Comparison of ENCODE assay signal across 8 cellular contexts in genomic region chr11:14422052-14422813, GRCh38.
DNase-seq lines count a peak whose midpoint lies in the region; ATAC-seq and TF ChIP-seq lines count a peak whose summit lies in the region.

No MANE protein-coding gene starts in this region.

- H3K27ac ChIP-seq in mammary epithelial cell (ENCODE audit: insufficient read depth, low read depth, low read length) (peak overlapping the region; percentile 1), iPS-18a (ENCODE audit: low read length) (no peak overlapping the region), smooth muscle cell (ENCODE audit: low read depth) (peak overlapping the region; percentile 39)

- in situ Hi-C loops in mammary epithelial cell (cut with MboI; ENCODE audit: low sequenced_read_pairs in 2 of 2), result loop anchor here in 1 of 2 donors (10.0 kb wide), 1 partner anchor 117 kb away; no protein-coding TSS in a partner anchor

- no peaks in the 10 kb centered on the region for H3K27me3 Mint-ChIP-seq in activated naive CD8-positive, alpha-beta T cell treated with anti-CD3 and anti-CD28 coated beads, Interleukin-2, amount 50 U/mL, for 24 hours

- H3K36me3 Mint-ChIP-seq in activated naive CD8-positive, alpha-beta T cell treated with anti-CD3 and anti-CD28 coated beads, Interleukin-2, amount 50 U/mL, for 24 hours (ENCODE audit: low read depth), result no peaks in the 10 kb centered on the region

- H3K36me3 ChIP-seq in mammary epithelial cell (ENCODE audit: insufficient read depth, low read length) (no peaks in the 10 kb centered on the region), iPS-18a (ENCODE audit: control insufficient read depth, low read depth, low read length) (no peaks in the 10 kb centered on the region), smooth muscle cell (ENCODE audit: low read depth) (no peaks in the 10 kb centered on the region)

- peak overlapping the region; percentile 48 for H3K4me2 ChIP-seq in mammary epithelial cell (ENCODE audit: insufficient read depth, low read depth, low read length)
- peak overlapping the region; percentile 45 for H3K4me2 ChIP-seq in smooth muscle cell

- intact Hi-C loops in mammary epithelial cell (cut with micrococcal nuclease), result loop anchor here (1.0 kb wide), 2 partner anchors 24 to 64 kb away; no protein-coding TSS in a partner anchor

- BruUV-seq in mammary epithelial cell (replicated peaks; lab: Mats Ljungman, UMichigan), result TSS peak; percentile 74

- TF ChIP-seq CTCF in mammary epithelial cell (conservative IDR thresholded peaks at IDR 0.05 in 1 of 2, IDR thresholded peaks at IDR 0.05 in 1 of 2; ENCODE audit: extremely low read depth in 1 of 2, insufficient read depth in 1 of 2, low read depth in 1 of 2, low read length in 2 of 2), result no peak
- no peak for TF ChIP-seq CTCF in smooth muscle cell (IDR thresholded peaks at IDR 0.05; ENCODE audit: borderline replicate concordance, insufficient read depth, poor library complexity, severe bottlenecking)

- dilution Hi-C loops in mammary epithelial cell (cut with HindIII; ENCODE audit: low sequenced_read_pairs), result no loop called here

- H3K79me2 ChIP-seq in mammary epithelial cell (ENCODE audit: insufficient read depth, low read length) (no peaks in the 10 kb centered on the region), smooth muscle cell (ENCODE audit: low read depth) (no peaks in the 10 kb centered on the region)

- no peaks in the 10 kb centered on the region for H4K20me1 ChIP-seq in mammary epithelial cell (ENCODE audit: insufficient read depth, low read length)
- no peaks in the 10 kb centered on the region for H4K20me1 ChIP-seq in smooth muscle cell (ENCODE audit: low read depth)

- no peaks in the 10 kb centered on the region for H3K9me3 ChIP-seq in mammary epithelial cell (replicated peaks; ENCODE audit: insufficient read depth, low read length)
- H3K9me3 ChIP-seq in iPS-18a (ENCODE audit: control insufficient read depth, low read depth, low read length), result no peaks in the 10 kb centered on the region
- no peaks in the 10 kb centered on the region for H3K9me3 ChIP-seq in smooth muscle cell (replicated peaks; ENCODE audit: low read depth)

- peak overlapping the region; percentile 1 for H2AFZ ChIP-seq in mammary epithelial cell (ENCODE audit: low read depth, low read length)
- H2AFZ ChIP-seq in smooth muscle cell (ENCODE audit: low read depth), result no peak overlapping the region

- H3K4me3 ChIP-seq in mammary epithelial cell (replicated peaks in 1 of 3; ENCODE audit: insufficient read depth in 1 of 3, low read depth in 2 of 3, low read length in 3 of 3), result no peak overlapping the region
- peak overlapping the region; percentile 25 for H3K4me3 ChIP-seq in iPS-18a (ENCODE audit: low read length)
- no peak overlapping the region for H3K4me3 ChIP-seq in smooth muscle cell

- no peak overlapping the region for H3K27ac Mint-ChIP-seq in activated naive CD8-positive, alpha-beta T cell treated with anti-CD3 and anti-CD28 coated beads, Interleukin-2, amount 50 U/mL, for 24 hours

- no peak for ATAC-seq in GM19452 (IDR thresholded peaks at IDR 0.05; ENCODE audit: unreplicated experiment)
- ATAC-seq in activated naive CD8-positive, alpha-beta T cell treated with anti-CD3 and anti-CD28 coated beads, Interleukin-2, amount 50 U/mL, for 24 hours, result no peak

- DNase-seq in DMS79 treated with DMSO at 0.1 percent for 48 hours (lab: John Stamatoyannopoulos, UW), result peak; percentile 79
- DNase-seq in NCI-H2171 treated with DMSO at 0.1 percent for 48 hours (lab: John Stamatoyannopoulos, UW), result peak; percentile 86
- DNase-seq in mammary epithelial cell, result peak; percentile 89
- peak; percentile 36 for DNase-seq in smooth muscle cell (lab: John Stamatoyannopoulos, UW; ENCODE audit: unreplicated experiment)
- DNase-seq in activated T-cell treated with anti-CD3 and anti-CD28 coated beads for 4 hours, result no peak
- no peak for DNase-seq in activated naive CD8-positive, alpha-beta T cell treated with anti-CD3 and anti-CD28 coated beads, Interleukin-2, amount 50 U/mL, for 24 hours

- CTCF ChIA-PET in mammary epithelial cell (lab: Charles Lee; ENCODE audit: low non-redundant PET), result interaction anchor here (0.7 kb wide), 1 partner anchor 84 kb away, joined by 34 read pairs; no protein-coding TSS in a partner anchor

- peaks cover 10% of the 10 kb centered on the region for H3K4me1 Mint-ChIP-seq in activated naive CD8-positive, alpha-beta T cell treated with anti-CD3 and anti-CD28 coated beads, Interleukin-2, amount 50 U/mL, for 24 hours

- no peaks in the 10 kb centered on the region for H3F3A ChIP-seq in smooth muscle cell (ENCODE audit: low read depth)

- H3K4me1 ChIP-seq in mammary epithelial cell (ENCODE audit: insufficient read depth, low read length) (peaks cover 31% of the 10 kb centered on the region), iPS-18a (ENCODE audit: control insufficient read depth, low read depth, low read length) (peaks cover 12% of the 10 kb centered on the region), smooth muscle cell (ENCODE audit: low read depth) (peaks cover 4% of the 10 kb centered on the region)

- no peak overlapping the region for H3K9ac ChIP-seq in mammary epithelial cell (ENCODE audit: insufficient read depth, low read length)
- no peak overlapping the region for H3K9ac ChIP-seq in iPS-18a (ENCODE audit: low read length)
- H3K9ac ChIP-seq in smooth muscle cell (ENCODE audit: low read depth), result no peak overlapping the region

- no peak overlapping the region for H3K4me3 Mint-ChIP-seq in activated naive CD8-positive, alpha-beta T cell treated with anti-CD3 and anti-CD28 coated beads, Interleukin-2, amount 50 U/mL, for 24 hours

- H3K27me3 ChIP-seq in mammary epithelial cell (ENCODE audit: insufficient read depth, low read length) (no peaks in the 10 kb centered on the region), iPS-18a (ENCODE audit: control insufficient read depth, insufficient read depth, low read length) (no peaks in the 10 kb centered on the region), smooth muscle cell (ENCODE audit: low read depth) (no peaks in the 10 kb centered on the region)

- 15% methylated on average over 14 of the region's 15 CpGs for WGBS in mammary epithelial cell (ENCODE audit: low coverage, missing lambda C conversion rate)
- 18% methylated on average over 15 of the region's 15 CpGs for WGBS in smooth muscle cell (ENCODE audit: low lambda C conversion rate)

- no peaks in the 10 kb centered on the region for H3K9me3 Mint-ChIP-seq in activated naive CD8-positive, alpha-beta T cell treated with anti-CD3 and anti-CD28 coated beads, Interleukin-2, amount 50 U/mL, for 24 hours

Comparison
In these comparisons a context has a peak if more than half of its experiments do, and no peak if none do; other contexts are left out.
1. DNase-seq: peak in DMS79 treated with DMSO at 0.1 percent for 48 hours (single experiment), NCI-H2171 treated with DMSO at 0.1 percent for 48 hours (single experiment), mammary epithelial cell (single experiment) and smooth muscle cell (single experiment); none in activated T-cell treated with anti-CD3 and anti-CD28 coated beads for 4 hours (single experiment) and activated naive CD8-positive, alpha-beta T cell treated with anti-CD3 and anti-CD28 coated beads, Interleukin-2, amount 50 U/mL, for 24 hours (single experiment).